ENCODE assay signal across 20 cellular contexts in the genomic region with DNA sequence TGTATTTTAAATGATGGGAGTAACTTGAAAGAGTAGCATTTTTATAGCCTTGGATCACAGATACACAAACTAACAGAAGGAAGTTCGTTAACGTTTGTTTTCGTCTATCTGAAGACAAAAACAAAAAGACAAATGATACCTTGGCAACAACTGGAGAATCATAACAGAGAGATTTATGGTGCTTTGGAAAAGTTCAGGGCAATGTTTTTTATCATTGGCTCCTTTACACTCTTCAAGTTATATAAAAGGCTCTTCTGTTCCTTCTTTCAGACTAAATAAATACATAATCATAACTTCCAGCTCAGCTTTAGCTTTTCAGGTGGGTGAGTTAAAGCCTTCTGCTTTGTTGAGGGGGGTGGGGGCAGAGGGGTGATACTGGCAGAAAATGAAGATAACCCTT.
DNase-seq lines count a peak whose midpoint lies in the region; ATAC-seq and TF ChIP-seq lines count a peak whose summit lies in the region.
"Had no signal": no experiment of that assay in that cellular context is flagged by ENCODE, and none has a peak within 500 bp of the region (broad histone marks: within the 10 kb centered on the region; RNA-seq: fewer than 3 reads in every experiment).

No MANE protein-coding gene starts in this region.

- H3K9me3 Mint-ChIP-seq in brain = peaks cover 0 to 3% (median 0%) of the 10 kb centered on the region in 5 experiments
- no peaks in the 10 kb centered on the region for H3K9me3 Mint-ChIP-seq in activated T-cell treated with anti-CD3 and anti-CD28 coated beads, Interleukin-2, amount 50 U/mL, for 72 hours
- H3K9me3 Mint-ChIP-seq: CD8-positive, alpha-beta T cell had no signal

- H3K27ac Mint-ChIP-seq in brain = peak overlapping the region in 3 of 5 experiments; percentile 3 to 46 (median 8)
- H3K27ac Mint-ChIP-seq in activated T-cell treated with anti-CD3 and anti-CD28 coated beads, Interleukin-2, amount 50 U/mL, for 72 hours = no peak overlapping the region
- H3K27ac Mint-ChIP-seq: CD8-positive, alpha-beta T cell had no signal

- H3K27me3 ChIP-seq in right cardiac atrium (ENCODE audit: control insufficient read depth, insufficient read depth) = no peaks in the 10 kb centered on the region
- H3K27me3 ChIP-seq: BLaER1 treated with 17β-estradiol and CSF1 and Interleukin-3, amounts not matched to agents 10 nM and 100 nM; SJCRH30 had no signal

- peaks cover 41% of the 10 kb centered on the region for H3K4me1 Mint-ChIP-seq in brain
- no peaks in the 10 kb centered on the region for H3K4me1 Mint-ChIP-seq in activated T-cell treated with anti-CD3 and anti-CD28 coated beads, Interleukin-2, amount 50 U/mL, for 72 hours (ENCODE audit: low read depth)

- peaks cover 3% of the 10 kb centered on the region for H3K27me3 Mint-ChIP-seq in brain
- H3K27me3 Mint-ChIP-seq in activated T-cell treated with anti-CD3 and anti-CD28 coated beads, Interleukin-2, amount 50 U/mL, for 72 hours (ENCODE audit: low read depth) = peaks cover 10% of the 10 kb centered on the region

- H3K36me3 Mint-ChIP-seq in brain = peaks cover 8% of the 10 kb centered on the region
- no peaks in the 10 kb centered on the region for H3K36me3 Mint-ChIP-seq in activated T-cell treated with anti-CD3 and anti-CD28 coated beads, Interleukin-2, amount 50 U/mL, for 72 hours (ENCODE audit: insufficient read depth in 2 of 2)
- H3K36me3 Mint-ChIP-seq: CD8-positive, alpha-beta T cell had no signal

- WGBS in right cardiac atrium = 24% methylated on average over 3 of the region's 3 CpGs

- ATAC-seq in right cardiac atrium (no peak), Right ventricle myocardium inferior (no peak), mucosa of descending colon (peak; percentile 54)
- no peak for ATAC-seq in activated T-cell treated with anti-CD3 and anti-CD28 coated beads, Interleukin-2, amount 50 U/mL, for 72 hours (replicated peaks in 1 of 2)
- ATAC-seq: CD8-positive, alpha-beta T cell; K562; PC-3 had no signal

- intact Hi-C loops in right cardiac atrium (cut with DNase I) (loop anchor here in 1 of 4 donors (10.0 kb wide), 1 partner anchor 131 kb away; the partner anchor contains the start of gene VLDLR), Right ventricle myocardium inferior (cut with DNase I) (loop anchor here (5.0 kb wide), 2 partner anchors 64 to 361 kb away; no protein-coding TSS in a partner anchor), mucosa of descending colon (cut with DNase I, micrococcal nuclease) (no loop called here)

- H3K27ac ChIP-seq in right cardiac atrium (ENCODE audit: low read length) = peak overlapping the region; percentile 87
- H3K27ac ChIP-seq: BLaER1 treated with 17β-estradiol and CSF1 and Interleukin-3, amounts not matched to agents 10 nM and 100 nM had no signal

- TF ChIP-seq CTCF in brain (conservative IDR thresholded peaks at IDR 0.05) = no peak
- TF ChIP-seq CTCF in mucosa of descending colon (IDR thresholded peaks at IDR 0.05) = no peak

- H3K4me1 ChIP-seq in right cardiac atrium (ENCODE audit: control insufficient read depth, insufficient read depth, low read length) (peaks cover 7% of the 10 kb centered on the region), mucosa of descending colon (ENCODE audit: low read depth) (no peaks in the 10 kb centered on the region)
- H3K4me1 ChIP-seq: BLaER1 treated with 17β-estradiol and CSF1 and Interleukin-3, amounts not matched to agents 10 nM and 100 nM had no signal

- no peaks in the 10 kb centered on the region for H3K9me3 ChIP-seq in right cardiac atrium (ENCODE audit: control insufficient read depth, low read length)
- no peaks in the 10 kb centered on the region for H3K9me3 ChIP-seq in mucosa of descending colon
- H3K9me3 ChIP-seq: BLaER1 treated with 17β-estradiol and CSF1 and Interleukin-3, amounts not matched to agents 10 nM and 100 nM had no signal

- DNase-seq in right cardiac atrium (no peak), Right ventricle myocardium inferior (ENCODE audit: missing footprints) (no peak), mucosa of descending colon (no peak), H4 (ENCODE audit: low spot score) (no peak), SIG-M5 (lab: John Stamatoyannopoulos, UW) (no peak)
- DNase-seq in activated T-cell treated with anti-CD3 and anti-CD28 coated beads, Interleukin-2, amount 50 U/mL, for 72 hours = no peak
- DNase-seq: Calu3; CD8-positive, alpha-beta T cell; DMS53; GOT3; NCI-H1694 treated with DMSO at 0.1 percent for 48 hours; NCI-H2107; NCI-H226; NCI-H524 treated with DMSO at 0.1 percent for 48 hours; PC-3; RPMI8226; SJCRH30 had no signal

- H3K36me3 ChIP-seq in mucosa of descending colon (ENCODE audit: low read depth) = no peaks in the 10 kb centered on the region
- H3K36me3 ChIP-seq: SJCRH30 had no signal

- no peak overlapping the region for H3K4me3 Mint-ChIP-seq in brain
- H3K4me3 Mint-ChIP-seq in activated T-cell treated with anti-CD3 and anti-CD28 coated beads, Interleukin-2, amount 50 U/mL, for 72 hours = no peak overlapping the region
- H3K4me3 Mint-ChIP-seq: CD8-positive, alpha-beta T cell had no signal

- H3K4me3 ChIP-seq in right cardiac atrium (ENCODE audit: low read length) (no peak overlapping the region), mucosa of descending colon (no peak overlapping the region)
- H3K4me3 ChIP-seq: BLaER1 treated with 17β-estradiol and CSF1 and Interleukin-3, amounts not matched to agents 10 nM and 100 nM; K562; SJCRH30 had no signal
